ENCODE assay signal across 1 cellular context in the genomic region with DNA sequence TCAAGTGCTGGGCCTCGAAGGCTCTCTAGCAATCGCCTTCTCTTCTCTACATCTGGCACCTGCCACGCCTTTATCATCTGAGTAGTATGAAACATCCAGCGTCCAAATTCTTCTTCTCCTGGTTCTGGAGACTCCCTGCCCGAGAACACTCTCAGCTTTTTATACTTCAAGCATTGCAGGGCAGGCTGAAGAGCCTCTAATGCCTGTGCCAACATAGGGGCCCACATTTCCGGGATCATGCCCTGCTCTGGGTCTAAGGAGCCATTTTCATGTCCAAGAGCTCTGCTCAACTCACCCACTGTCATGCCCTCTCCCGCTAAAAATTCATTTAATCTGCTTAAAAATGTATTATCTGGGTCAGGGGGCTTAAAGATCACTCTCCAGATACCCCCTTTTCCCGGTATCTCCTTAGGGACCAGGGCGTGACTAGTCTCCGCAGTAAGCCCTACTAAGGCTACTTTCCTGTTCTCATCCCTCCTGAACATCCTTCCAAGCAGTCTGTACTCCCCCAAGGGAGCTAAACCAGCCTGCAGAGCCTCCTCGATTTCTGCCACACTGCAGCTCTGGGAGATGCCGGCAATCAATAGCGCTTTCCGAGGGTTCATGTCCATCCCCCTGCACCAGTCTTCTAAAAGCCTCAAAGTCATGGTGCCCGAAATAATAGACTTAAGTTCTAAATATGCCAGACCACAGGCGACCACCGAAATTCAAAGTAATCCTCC.
TF ChIP-seq lines count a peak whose summit lies in the region.

No MANE protein-coding gene starts in this region.

TF ChIP-seq in liver, 16 proteins besides CTCF, POLR2A, EP300 and RAD21 (continued from another document):
- TF ChIP-seq, protein P1, sequence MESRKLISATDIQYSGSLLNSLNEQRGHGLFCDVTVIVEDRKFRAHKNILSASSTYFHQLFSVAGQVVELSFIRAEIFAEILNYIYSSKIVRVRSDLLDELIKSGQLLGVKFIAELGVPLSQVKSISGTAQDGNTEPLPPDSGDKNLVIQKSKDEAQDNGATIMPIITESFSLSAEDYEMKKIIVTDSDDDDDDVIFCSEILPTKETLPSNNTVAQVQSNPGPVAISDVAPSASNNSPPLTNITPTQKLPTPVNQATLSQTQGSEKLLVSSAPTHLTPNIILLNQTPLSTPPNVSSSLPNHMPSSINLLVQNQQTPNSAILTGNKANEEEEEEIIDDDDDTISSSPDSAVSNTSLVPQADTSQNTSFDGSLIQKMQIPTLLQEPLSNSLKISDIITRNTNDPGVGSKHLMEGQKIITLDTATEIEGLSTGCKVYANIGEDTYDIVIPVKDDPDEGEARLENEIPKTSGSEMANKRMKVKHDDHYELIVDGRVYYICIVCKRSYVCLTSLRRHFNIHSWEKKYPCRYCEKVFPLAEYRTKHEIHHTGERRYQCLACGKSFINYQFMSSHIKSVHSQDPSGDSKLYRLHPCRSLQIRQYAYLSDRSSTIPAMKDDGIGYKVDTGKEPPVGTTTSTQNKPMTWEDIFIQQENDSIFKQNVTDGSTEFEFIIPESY (IDR thresholded peaks at IDR 0.05): no peak
- no peak for TF ChIP-seq FOXA1 (IDR thresholded peaks at IDR 0.05)
TF ChIP-seq in liver: peak in this region for 0.
